ENCODE assay signal across 8 cellular contexts in genomic region chr3:133540896-133541674, GRCh38. TPM values are rescaled to one million over a fixed set of nuclear protein-coding genes. Genes with fewer than 3 reads are reported as not detected.
DNase-seq lines count a peak whose midpoint lies in the region; ATAC-seq, FAIRE-seq and TF ChIP-seq lines count a peak whose summit lies in the region.

No MANE protein-coding gene starts in this region.

- peak overlapping the region; percentile 55 for H3K4me2 ChIP-seq in HepG2 (ENCODE audit: low read depth, low read length)

- H3K79me2 ChIP-seq in HepG2 (ENCODE audit: insufficient read depth, low read length) = no peaks in the 10 kb centered on the region

- no peaks in the 10 kb centered on the region for H3K27me3 ChIP-seq in SJCRH30
- H3K27me3 ChIP-seq in HepG2 (ENCODE audit: control insufficient read depth in 1 of 2, insufficient read depth in 2 of 2, low read length in 2 of 2) = no peaks in the 10 kb centered on the region
- no peaks in the 10 kb centered on the region for H3K27me3 ChIP-seq in tibial nerve

- 0 out of 4 replicates have a peak, but pooled peaks of 1 of the 2 experiments have one; percentile 19 for TF ChIP-seq EP300 in HepG2 (IDR thresholded peaks at IDR 0.05; ENCODE audit: low read depth in 2 of 2, low read length in 2 of 2)
- no peak for TF ChIP-seq EP300 in HepG2 (CRISPR knock-in tag; IDR thresholded peaks at IDR 0.05; ENCODE audit: borderline replicate concordance)
- TF ChIP-seq EP300 in tibial nerve (IDR thresholded peaks at IDR 0.05) = no peak

- peak overlapping the region; percentile 42 for H3K27ac ChIP-seq in SJCRH30
- H3K27ac ChIP-seq in HepG2 (ENCODE audit: extremely low read length, insufficient read depth, low read length) = no peak overlapping the region
- no peak overlapping the region for H3K27ac ChIP-seq in tibial nerve

- WGBS in HepG2 (ENCODE audit: low lambda C conversion rate) = 0% methylated on average over 2 of the region's 2 CpGs
- 50 to 65% methylated on average over 2 of the region's 2 CpGs for WGBS in tibial nerve, 2 donors

- H3K36me3 ChIP-seq in SJCRH30 (no peaks in the 10 kb centered on the region), HepG2 (replicated peaks in 1 of 2; ENCODE audit: control insufficient read depth in 1 of 2, insufficient read depth in 2 of 2, low read length in 2 of 2) (no peaks in the 10 kb centered on the region), tibial nerve (no peaks in the 10 kb centered on the region)

- FAIRE-seq in HepG2 (lab: Jason Lieb, UNC) = no peak

- peak; percentile 79 for ATAC-seq in GM18502 (IDR thresholded peaks at IDR 0.05; ENCODE audit: poor library complexity, unreplicated experiment)
- ATAC-seq in HG03045 (IDR thresholded peaks at IDR 0.05; ENCODE audit: unreplicated experiment) = peak; percentile 59
- peak; percentile 59 for ATAC-seq in HepG2
- ATAC-seq in GM19467 (IDR thresholded peaks at IDR 0.05; ENCODE audit: unreplicated experiment) = no peak
- no peak for ATAC-seq in HG03175 (IDR thresholded peaks at IDR 0.05; ENCODE audit: unreplicated experiment)

- 0 out of 2 replicates have a peak overlapping the region, but pooled peaks have one; percentile 20 for H3K9ac ChIP-seq in HepG2 (ENCODE audit: insufficient read depth, low read depth, low read length)

- H3K4me3 ChIP-seq in SJCRH30 (no peak overlapping the region), HepG2 (replicated peaks in 1 of 3; ENCODE audit: insufficient read depth in 1 of 3, low read depth in 2 of 3, low read length in 3 of 3) (peak overlapping the region in 1 of 3 experiments; percentile 11; a peak in 1 of 6 replicates), tibial nerve (no peak overlapping the region)

- peaks cover 16% of the 10 kb centered on the region for H3K4me1 ChIP-seq in SJCRH30
- peaks cover 54% of the 10 kb centered on the region for H3K4me1 ChIP-seq in HepG2 (ENCODE audit: insufficient read depth, low read length)
- H3K4me1 ChIP-seq in tibial nerve = peaks cover 0 to 9% (median 6%) of the 10 kb centered on the region in 4 donors

- POLR2A ChIA-PET in HepG2 (lab: Yijun Ruan, JAX) = interaction anchor here (0.9 to 2.5 kb wide), 3 partner anchors 31 to 34 kb away, joined by 3 to 12 read pairs (median 4); partner anchors contain the start of gene CDV3

- no peak overlapping the region for H2AFZ ChIP-seq in HepG2 (ENCODE audit: low read length)

- H3K9me3 ChIP-seq in SJCRH30 (replicated peaks) (peaks cover 3% of the 10 kb centered on the region; the same call in 1 of the 2 replicates), HepG2 (ENCODE audit: low read length) (no peaks in the 10 kb centered on the region), tibial nerve (peaks cover 0 to 3% (median 0%) of the 10 kb centered on the region in 4 donors)

- CTCF ChIA-PET in HepG2 (lab: Yijun Ruan, JAX; ENCODE audit: low intra/inter-chr PET ratio, low total read pairs) = no interaction called here

- TF ChIP-seq CTCF in HepG2 (CRISPR knock-in tag; IDR thresholded peaks at IDR 0.05) (no peak), tibial nerve (IDR thresholded peaks at IDR 0.05) (no peak)

- in situ Hi-C loops in HepG2 (cut with HindIII; ENCODE audit: extremely low pct_ligation_motif_present, low pct_unique_long_range_greater_than_20kb) = no loop called here

- intact Hi-C loops in HepG2 (cut with micrococcal nuclease; ENCODE audit: unreplicated experiment) = no loop called here

- DNase-seq in SJCRH30 (peak; percentile 27 to 51), HepG2 (ENCODE audit: low spot score) (peak; percentile 73), tibial nerve (ENCODE audit: low spot score in 2 of 2) (no peak)
- DNase-seq in effector CD4-positive, alpha-beta T cell = no peak

- TF ChIP-seq POLR2A in HepG2 (IDR thresholded peaks at IDR 0.05; ENCODE audit: insufficient read depth in 1 of 2, low read depth in 2 of 2, low read length in 2 of 2) = no peak
- no peak for TF ChIP-seq POLR2A in tibial nerve (IDR thresholded peaks at IDR 0.05)

- no TSS peak for BruUV-seq in HepG2 (replicated peaks; lab: Mats Ljungman, UMichigan)

- no peaks in the 10 kb centered on the region for H4K20me1 ChIP-seq in HepG2 (ENCODE audit: insufficient read depth, low read length)

- TF ChIP-seq RAD21 in HepG2 (CRISPR knock-in tag; IDR thresholded peaks at IDR 0.05) = no peak

TF ChIP-seq in HepG2, 621 proteins besides CTCF, POLR2A, EP300 and RAD21 (continues in another document):
- TF ChIP-seq ZNF225 (CRISPR knock-in tag; IDR thresholded peaks at IDR 0.05) = no peak
- TF ChIP-seq JUND (CRISPR knock-in tag; IDR thresholded peaks at IDR 0.05) = peak; percentile 51; the same call in 1 of the 2 replicates
- TF ChIP-seq ZNF546 (CRISPR knock-in tag; conservative IDR thresholded peaks at IDR 0.05) = no peak
- TF ChIP-seq ZNF776 (CRISPR knock-in tag; IDR thresholded peaks at IDR 0.05) = no peak
- TF ChIP-seq DRAP1 (CRISPR knock-in tag; IDR thresholded peaks at IDR 0.05) = peak; percentile 37; the same call in 1 of the 2 replicates
- no peak for TF ChIP-seq AGO2 (optimal IDR thresholded peaks at IDR 0.05; ENCODE audit: low read depth, low read length)
- TF ChIP-seq ZBED4 (CRISPR knock-in tag; IDR thresholded peaks at IDR 0.05; ENCODE audit: borderline replicate concordance) = no peak
- TF ChIP-seq ZFX (CRISPR knock-in tag; IDR thresholded peaks at IDR 0.05; ENCODE audit: low read depth) = peak; percentile 13; the same call in 1 of the 2 replicates
- TF ChIP-seq IKZF1 (IDR thresholded peaks at IDR 0.05) = no peak
- TF ChIP-seq HNF4G (IDR thresholded peaks at IDR 0.05; ENCODE audit: borderline replicate concordance, low read depth, low read length) = peak; percentile 54; the same call in 1 of the 2 replicates
- TF ChIP-seq HNF4G (CRISPR knock-in tag; IDR thresholded peaks at IDR 0.05; ENCODE audit: borderline replicate concordance, low read depth) = 0 out of 2 replicates have a peak, but pooled peaks have one; percentile 30

RNA-seq across cellular contexts. Expression of gene CDV3, which starts 32.4 kb away (rescaled TPM):
- 179 and 180 TPM in 2 replicates for total RNA-seq in SJCRH30 (2014; rRNA removed; shearing (Covaris generic))
- total RNA-seq in HepG2 (2016; rRNA removed; fragmentation: Illumina TruSeq; extraction: Trizol) (145 and 190 TPM in 2 replicates), tibial nerve (100 to 1,000 TPM in 2 of 4 donors, 10 to 100 TPM in 2; 86.0 to 115 (median 105) TPM)
- total RNA-seq in HepG2 (2016; cell fraction: cytosol; rRNA removed; fragmentation: Illumina TruSeq; extraction: Trizol; ENCODE audit: low read depth) = 29.7 and 31.6 TPM in 2 replicates
- 140 and 167 TPM in 2 replicates for total RNA-seq in HepG2 (2016; cell fraction: insoluble cytoplasmic fraction; rRNA removed; fragmentation: Illumina TruSeq; extraction: Trizol)
- total RNA-seq in HepG2 (2016; cell fraction: membrane; rRNA removed; fragmentation: Illumina TruSeq; extraction: Trizol) = 96.9 and 108 TPM in 2 replicates
- total RNA-seq in HepG2 (2016; cell fraction: nucleus; rRNA removed; fragmentation: Illumina TruSeq; extraction: Trizol) = 70.3 and 72.0 TPM in 2 replicates
- polyA plus RNA-seq in HepG2 (2011; rRNA removed) = 44.9 and 46.6 TPM in 2 replicates
- 20.0 and 35.2 TPM in 2 replicates for polyA plus RNA-seq in HepG2 (2011; cell fraction: cytosol; rRNA removed)
- polyA plus RNA-seq in HepG2 (2011; cell fraction: nucleus; rRNA removed) = 11.8 and 17.9 TPM in 2 replicates
- polyA plus RNA-seq in HepG2 (2012) = 98.7 and 98.9 TPM in 2 replicates
- polyA plus RNA-seq in HepG2 (2016; cell fraction: cytosol; fragmentation: Illumina TruSeq; extraction: Trizol; ENCODE audit: low read depth) = 29.7 and 32.6 TPM in 2 replicates
- polyA plus RNA-seq in HepG2 (2016; cell fraction: insoluble cytoplasmic fraction; fragmentation: Illumina TruSeq; extraction: Trizol; ENCODE audit: low read depth) = 154 TPM in 2 replicates
- 62.3 and 67.4 TPM in 2 replicates for polyA plus RNA-seq in HepG2 (2016; cell fraction: membrane; fragmentation: Illumina TruSeq; extraction: Trizol; ENCODE audit: low read depth)
- polyA plus RNA-seq in HepG2 (2016; cell fraction: nucleus; fragmentation: Illumina TruSeq; extraction: Trizol; ENCODE audit: insufficient read depth, low read depth) = 72.4 and 78.4 TPM in 2 replicates
- 25.2 and 41.8 TPM in 2 replicates for polyA minus RNA-seq in HepG2 (2011; rRNA and poly(A)+ RNA removed; ENCODE audit: low replicate concordance)
- polyA minus RNA-seq in HepG2 (2011; cell fraction: cytosol; rRNA and poly(A)+ RNA removed) = 46.6 and 59.2 TPM in 2 replicates
- polyA minus RNA-seq in HepG2 (2011; cell fraction: nucleus; rRNA and poly(A)+ RNA removed) = 35.8 and 50.4 TPM in 2 replicates

Comparison
In these comparisons a context has a peak if more than half of its experiments do, and no peak if none do; other contexts are left out.
1. ATAC-seq: peak in GM18502 (single experiment), HG03045 (single experiment) and HepG2 (single experiment); none in GM19467 (single experiment) and HG03175 (single experiment).
2. DNase-seq: peak in SJCRH30 (2 of 2) and HepG2 (single experiment); none in tibial nerve (0 of 2) and effector CD4-positive, alpha-beta T cell (single experiment).